In the genomic region with DNA sequence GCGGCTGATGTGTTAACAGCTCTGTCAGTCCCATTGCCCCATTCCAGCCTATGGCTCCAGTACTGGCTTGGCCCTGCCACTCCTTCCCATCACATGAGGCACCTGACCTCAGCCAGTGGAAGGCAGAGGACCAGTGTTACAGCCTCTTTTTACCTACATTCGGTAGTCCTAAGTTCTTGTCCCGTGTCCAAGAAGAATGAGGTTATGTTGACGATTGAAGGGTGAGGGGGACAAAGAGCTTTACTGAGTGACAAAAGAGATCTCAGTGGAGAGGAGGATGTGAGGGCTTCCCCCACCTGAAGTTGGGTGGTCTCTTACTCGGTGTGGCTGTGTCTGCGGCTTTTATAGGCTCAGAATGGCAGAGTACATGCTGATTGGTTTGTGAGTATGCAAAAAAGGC, we compare ENCODE assay signal across 22 cellular contexts.
"Had no signal": no experiment of that assay in that cellular context is flagged by ENCODE, and none has a peak within 500 bp of the region (broad histone marks: within the 10 kb centered on the region; RNA-seq: fewer than 3 reads in every experiment).

No MANE protein-coding gene starts in this region.

- H3K4me3 Mint-ChIP-seq: immature natural killer cell; naive thymus-derived CD4-positive, alpha-beta T cell; neural crest cell; stimulated activated effector memory CD8-positive, alpha-beta T cell treated with anti-CD3 and anti-CD28 coated beads, Interleukin-12 subunit alpha, Interleukin-12 subunit beta, amount 100 ng/mL, for 72 hours; stimulated activated naive CD8-positive, alpha-beta T cell treated with anti-CD3 and anti-CD28 coated beads, Interleukin-15, Interleukin-2, amounts not matched to agents 100 ng/mL and 50 ng/mL, for 24 hours had no signal

- H3K27ac ChIP-seq: esophagus squamous epithelium, gastroesophageal sphincter, left lung, lower lobe of right lung, pancreas, tibial artery, upper lobe of right lung, vagina had no signal

- H3K4me2 ChIP-seq: smooth muscle cell had no signal

- H3K36me3 ChIP-seq: esophagus squamous epithelium, gastroesophageal sphincter, left lung, lower lobe of right lung, pancreas, tibial artery, upper lobe of right lung, vagina had no signal

- H3K36me3 Mint-ChIP-seq: immature natural killer cell; naive thymus-derived CD4-positive, alpha-beta T cell; stimulated activated effector memory CD8-positive, alpha-beta T cell treated with anti-CD3 and anti-CD28 coated beads, Interleukin-12 subunit alpha, Interleukin-12 subunit beta, amount 100 ng/mL, for 72 hours had no signal

- H3K4me3 ChIP-seq: esophagus squamous epithelium, gastroesophageal sphincter, left lung, lower lobe of right lung, pancreas, smooth muscle cell, tibial artery, upper lobe of right lung, vagina had no signal

- DNase-seq: effector memory CD4-positive, alpha-beta T cell; esophagus squamous epithelium; foreskin fibroblast; immature natural killer cell; left lung; lower lobe of right lung; naive thymus-derived CD4-positive, alpha-beta T cell; nucleus accumbens; pancreas; stimulated activated CD4-positive, alpha-beta T cell treated with anti-CD3 and anti-CD28 coated beads, Interleukin-2, amount 100 ng/mL, for 48 hours; stimulated activated CD8-positive, alpha-beta memory T cell treated with anti-CD3 and anti-CD28 coated beads, Interleukin-4, amount 100 ng/mL, for 48 hours; tibial artery; upper lobe of right lung had no signal

- H3K9me3 Mint-ChIP-seq: immature natural killer cell; stimulated activated effector memory CD8-positive, alpha-beta T cell treated with anti-CD3 and anti-CD28 coated beads, Interleukin-12 subunit alpha, Interleukin-12 subunit beta, amount 100 ng/mL, for 72 hours; stimulated activated naive CD8-positive, alpha-beta T cell treated with anti-CD3 and anti-CD28 coated beads, Interleukin-15, Interleukin-2, amounts not matched to agents 100 ng/mL and 50 ng/mL, for 24 hours had no signal

- H3K4me1 ChIP-seq: gastroesophageal sphincter, pancreas, tibial artery, upper lobe of right lung, vagina had no signal

- H3K4me1 Mint-ChIP-seq: immature natural killer cell; neural crest cell; stimulated activated effector memory CD8-positive, alpha-beta T cell treated with anti-CD3 and anti-CD28 coated beads, Interleukin-12 subunit alpha, Interleukin-12 subunit beta, amount 100 ng/mL, for 72 hours had no signal

- H3K9me3 ChIP-seq: esophagus squamous epithelium, gastroesophageal sphincter, lower lobe of right lung, pancreas, tibial artery, upper lobe of right lung, vagina had no signal

- H3K27me3 ChIP-seq: esophagus squamous epithelium, gastroesophageal sphincter, left lung, pancreas, tibial artery, upper lobe of right lung, vagina had no signal

- FAIRE-seq: endometrium, keratinocyte, pancreas had no signal

- ATAC-seq: gastroesophageal sphincter; left lung; naive thymus-derived CD4-positive, alpha-beta T cell; pancreas; stimulated activated effector memory CD8-positive, alpha-beta T cell treated with anti-CD3 and anti-CD28 coated beads, Interleukin-12 subunit alpha, Interleukin-12 subunit beta, amount 100 ng/mL, for 72 hours had no signal

- H3K27ac Mint-ChIP-seq: immature natural killer cell; naive thymus-derived CD4-positive, alpha-beta T cell; progenitor cell of endocrine pancreas; stimulated activated effector memory CD8-positive, alpha-beta T cell treated with anti-CD3 and anti-CD28 coated beads, Interleukin-12 subunit alpha, Interleukin-12 subunit beta, amount 100 ng/mL, for 72 hours; stimulated activated naive CD8-positive, alpha-beta T cell treated with anti-CD3 and anti-CD28 coated beads, Interleukin-15, Interleukin-2, amounts not matched to agents 100 ng/mL and 50 ng/mL, for 24 hours had no signal

- H3K27me3 Mint-ChIP-seq: naive thymus-derived CD4-positive, alpha-beta T cell; progenitor cell of endocrine pancreas; stimulated activated naive CD8-positive, alpha-beta T cell treated with anti-CD3 and anti-CD28 coated beads, Interleukin-15, Interleukin-2, amounts not matched to agents 100 ng/mL and 50 ng/mL, for 24 hours had no signal
